Comparison of ENCODE assay signal across 2 cellular contexts in genomic region chr7:87465534-87465880, GRCh38.
TF ChIP-seq lines count a peak whose summit lies in the region.
"Not testable (repeated sequence)": the region's sequence is repeated elsewhere in the genome, so short reads cannot be mapped to it uniquely, and the experiment has no call there.

No MANE protein-coding gene starts in this region.

TF ChIP-seq in HEK293, 187 proteins besides CTCF, POLR2A, EP300 and RAD21 (continued from another document):
- TF ChIP-seq GLIS2 (tag by site-specific recombination; IDR thresholded peaks at IDR 0.05): 0 out of 2 replicates have a peak, but pooled peaks have one; percentile 20

TF ChIP-seq in HepG2, 621 proteins besides CTCF, POLR2A, EP300 and RAD21:
- TF ChIP-seq, protein P1, sequence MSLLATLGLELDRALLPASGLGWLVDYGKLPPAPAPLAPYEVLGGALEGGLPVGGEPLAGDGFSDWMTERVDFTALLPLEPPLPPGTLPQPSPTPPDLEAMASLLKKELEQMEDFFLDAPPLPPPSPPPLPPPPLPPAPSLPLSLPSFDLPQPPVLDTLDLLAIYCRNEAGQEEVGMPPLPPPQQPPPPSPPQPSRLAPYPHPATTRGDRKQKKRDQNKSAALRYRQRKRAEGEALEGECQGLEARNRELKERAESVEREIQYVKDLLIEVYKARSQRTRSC (CRISPR knock-in tag; IDR thresholded peaks at IDR 0.05; ENCODE audit: low read depth): 0 out of 2 replicates have a peak, but pooled peaks have one; percentile 21
- peak; percentile 8; the same call in 1 of the 2 replicates for TF ChIP-seq KDM3A (CRISPR knock-in tag; IDR thresholded peaks at IDR 0.05; ENCODE audit: low read depth)
- 0 out of 2 replicates have a peak, but pooled peaks have one; percentile 14 for TF ChIP-seq ZNF276 (CRISPR knock-in tag; IDR thresholded peaks at IDR 0.05; ENCODE audit: low read depth)
- not testable (repeated sequence) for TF ChIP-seq MAZ (IDR thresholded peaks at IDR 0.05; ENCODE audit: borderline replicate concordance, low read depth, low read length); ZBTB40 (IDR thresholded peaks at IDR 0.05)
- 0 out of 2 replicates have a peak, but pooled peaks have one; percentile 5 for TF ChIP-seq MAZ (CRISPR knock-in tag; IDR thresholded peaks at IDR 0.05; ENCODE audit: low read depth)
- 0 out of 2 replicates have a peak, but pooled peaks have one; percentile 0 for TF ChIP-seq ZNF598 (CRISPR knock-in tag; IDR thresholded peaks at IDR 0.05; ENCODE audit: borderline replicate concordance)
- TF ChIP-seq MIER3 (CRISPR knock-in tag; IDR thresholded peaks at IDR 0.05; ENCODE audit: borderline replicate concordance): 0 out of 2 replicates have a peak, but pooled peaks have one; percentile 1
- peak; percentile 7; the same call in 1 of the 2 replicates for TF ChIP-seq PITX1 (CRISPR knock-in tag; IDR thresholded peaks at IDR 0.05)
- 0 out of 2 replicates have a peak, but pooled peaks have one; percentile 12 for TF ChIP-seq ZBTB40 (CRISPR knock-in tag; IDR thresholded peaks at IDR 0.05)
- TF ChIP-seq SMYD3 (CRISPR knock-in tag; IDR thresholded peaks at IDR 0.05): 0 out of 2 replicates have a peak, but pooled peaks have one; percentile 4
- TF ChIP-seq ZNF264 (CRISPR knock-in tag; IDR thresholded peaks at IDR 0.05): 0 out of 2 replicates have a peak, but pooled peaks have one; percentile 5
- TF ChIP-seq NRL (CRISPR knock-in tag; IDR thresholded peaks at IDR 0.05; ENCODE audit: borderline replicate concordance): 0 out of 2 replicates have a peak, but pooled peaks have one; percentile 6
- 0 out of 2 replicates have a peak, but pooled peaks have one; percentile 66 for TF ChIP-seq KAT7 (CRISPR knock-in tag; IDR thresholded peaks at IDR 0.05; ENCODE audit: borderline replicate concordance)
- TF ChIP-seq, protein P2, sequence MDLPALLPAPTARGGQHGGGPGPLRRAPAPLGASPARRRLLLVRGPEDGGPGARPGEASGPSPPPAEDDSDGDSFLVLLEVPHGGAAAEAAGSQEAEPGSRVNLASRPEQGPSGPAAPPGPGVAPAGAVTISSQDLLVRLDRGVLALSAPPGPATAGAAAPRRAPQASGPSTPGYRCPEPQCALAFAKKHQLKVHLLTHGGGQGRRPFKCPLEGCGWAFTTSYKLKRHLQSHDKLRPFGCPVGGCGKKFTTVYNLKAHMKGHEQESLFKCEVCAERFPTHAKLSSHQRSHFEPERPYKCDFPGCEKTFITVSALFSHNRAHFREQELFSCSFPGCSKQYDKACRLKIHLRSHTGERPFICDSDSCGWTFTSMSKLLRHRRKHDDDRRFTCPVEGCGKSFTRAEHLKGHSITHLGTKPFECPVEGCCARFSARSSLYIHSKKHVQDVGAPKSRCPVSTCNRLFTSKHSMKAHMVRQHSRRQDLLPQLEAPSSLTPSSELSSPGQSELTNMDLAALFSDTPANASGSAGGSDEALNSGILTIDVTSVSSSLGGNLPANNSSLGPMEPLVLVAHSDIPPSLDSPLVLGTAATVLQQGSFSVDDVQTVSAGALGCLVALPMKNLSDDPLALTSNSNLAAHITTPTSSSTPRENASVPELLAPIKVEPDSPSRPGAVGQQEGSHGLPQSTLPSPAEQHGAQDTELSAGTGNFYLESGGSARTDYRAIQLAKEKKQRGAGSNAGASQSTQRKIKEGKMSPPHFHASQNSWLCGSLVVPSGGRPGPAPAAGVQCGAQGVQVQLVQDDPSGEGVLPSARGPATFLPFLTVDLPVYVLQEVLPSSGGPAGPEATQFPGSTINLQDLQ (CRISPR knock-in tag; IDR thresholded peaks at IDR 0.05): 0 out of 2 replicates have a peak, but pooled peaks have one; percentile 11
- peak in 1 of 2 experiments; percentile 10; a peak in 1 of 4 replicates for TF ChIP-seq KLF16 (CRISPR knock-in tag; IDR thresholded peaks at IDR 0.05)
- TF ChIP-seq IRF2 (CRISPR knock-in tag; IDR thresholded peaks at IDR 0.05): 0 out of 2 replicates have a peak, but pooled peaks have one; percentile 2
- TF ChIP-seq TP53 (CRISPR knock-in tag; conservative IDR thresholded peaks at IDR 0.05): 0 out of 2 replicates have a peak, but pooled peaks have one; percentile 8
- 0 out of 2 replicates have a peak, but pooled peaks have one; percentile 14 for TF ChIP-seq HOXD1 (CRISPR knock-in tag; IDR thresholded peaks at IDR 0.05)
- TF ChIP-seq PHF8 (CRISPR knock-in tag; IDR thresholded peaks at IDR 0.05): 0 out of 2 replicates have a peak, but pooled peaks have one; percentile 10
- TF ChIP-seq ZBTB38 (CRISPR knock-in tag; IDR thresholded peaks at IDR 0.05): peak; percentile 67; the same call in 1 of the 2 replicates
- 0 out of 2 replicates have a peak, but pooled peaks have one; percentile 16 for TF ChIP-seq ZNF580 (CRISPR knock-in tag; IDR thresholded peaks at IDR 0.05; ENCODE audit: borderline replicate concordance, low read depth)
- TF ChIP-seq, protein P3, sequence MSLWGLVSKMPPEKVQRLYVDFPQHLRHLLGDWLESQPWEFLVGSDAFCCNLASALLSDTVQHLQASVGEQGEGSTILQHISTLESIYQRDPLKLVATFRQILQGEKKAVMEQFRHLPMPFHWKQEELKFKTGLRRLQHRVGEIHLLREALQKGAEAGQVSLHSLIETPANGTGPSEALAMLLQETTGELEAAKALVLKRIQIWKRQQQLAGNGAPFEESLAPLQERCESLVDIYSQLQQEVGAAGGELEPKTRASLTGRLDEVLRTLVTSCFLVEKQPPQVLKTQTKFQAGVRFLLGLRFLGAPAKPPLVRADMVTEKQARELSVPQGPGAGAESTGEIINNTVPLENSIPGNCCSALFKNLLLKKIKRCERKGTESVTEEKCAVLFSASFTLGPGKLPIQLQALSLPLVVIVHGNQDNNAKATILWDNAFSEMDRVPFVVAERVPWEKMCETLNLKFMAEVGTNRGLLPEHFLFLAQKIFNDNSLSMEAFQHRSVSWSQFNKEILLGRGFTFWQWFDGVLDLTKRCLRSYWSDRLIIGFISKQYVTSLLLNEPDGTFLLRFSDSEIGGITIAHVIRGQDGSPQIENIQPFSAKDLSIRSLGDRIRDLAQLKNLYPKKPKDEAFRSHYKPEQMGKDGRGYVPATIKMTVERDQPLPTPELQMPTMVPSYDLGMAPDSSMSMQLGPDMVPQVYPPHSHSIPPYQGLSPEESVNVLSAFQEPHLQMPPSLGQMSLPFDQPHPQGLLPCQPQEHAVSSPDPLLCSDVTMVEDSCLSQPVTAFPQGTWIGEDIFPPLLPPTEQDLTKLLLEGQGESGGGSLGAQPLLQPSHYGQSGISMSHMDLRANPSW (CRISPR knock-in tag; IDR thresholded peaks at IDR 0.05; ENCODE audit: borderline replicate concordance): 0 out of 2 replicates have a peak, but pooled peaks have one; percentile 4
- peak; percentile 1; the same call in 1 of the 2 replicates for TF ChIP-seq ZNF788 (CRISPR knock-in tag; IDR thresholded peaks at IDR 0.05; ENCODE audit: borderline replicate concordance)
- peak; percentile 51; the same call in 1 of the 2 replicates for TF ChIP-seq ZSCAN31 (CRISPR knock-in tag; IDR thresholded peaks at IDR 0.05; ENCODE audit: low read depth)
- TF ChIP-seq, protein P4, sequence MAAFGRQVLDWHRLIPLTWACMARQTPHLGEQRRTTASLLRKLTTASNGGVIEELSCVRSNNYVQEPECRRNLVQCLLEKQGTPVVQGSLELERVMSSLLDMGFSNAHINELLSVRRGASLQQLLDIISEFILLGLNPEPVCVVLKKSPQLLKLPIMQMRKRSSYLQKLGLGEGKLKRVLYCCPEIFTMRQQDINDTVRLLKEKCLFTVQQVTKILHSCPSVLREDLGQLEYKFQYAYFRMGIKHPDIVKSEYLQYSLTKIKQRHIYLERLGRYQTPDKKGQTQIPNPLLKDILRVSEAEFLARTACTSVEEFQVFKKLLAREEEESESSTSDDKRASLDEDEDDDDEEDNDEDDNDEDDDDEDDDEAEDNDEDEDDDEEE (CRISPR knock-in tag; IDR thresholded peaks at IDR 0.05): 0 out of 2 replicates have a peak, but pooled peaks have one; percentile 12
TF ChIP-seq in HepG2: peak in this region for 24; not testable (repeated sequence) for 597.
